Comparison of ENCODE assay signal across 14 cellular contexts in genomic region chr11:111310088-111310487, GRCh38. TPM values are rescaled to one million over a fixed set of nuclear protein-coding genes. Genes with fewer than 3 reads are reported as not detected.
DNase-seq lines count a peak whose midpoint lies in the region; ATAC-seq and TF ChIP-seq lines count a peak whose summit lies in the region.
"Had no signal": no experiment of that assay in that cellular context is flagged by ENCODE, and none has a peak within 500 bp of the region (broad histone marks: within the 10 kb centered on the region; RNA-seq: fewer than 3 reads in every experiment).

No MANE protein-coding gene starts in this region.

- no peak for DNase-seq in Caco-2
- DNase-seq in NCI-H1694 (lab: John Stamatoyannopoulos, UW), result peak; percentile 42
- peak; percentile 99 for DNase-seq in NCI-H526 (lab: John Stamatoyannopoulos, UW)
- no peak for DNase-seq in foreskin keratinocyte
- DNase-seq in osteocyte (ENCODE audit: extremely low spot score, unreplicated experiment), result no peak
- DNase-seq in mesenchymal stem cell, result no peak
- DNase-seq in KG1 (lab: John Stamatoyannopoulos, UW), result no peak
- DNase-seq: activated CD4-positive, alpha-beta T cell treated with anti-CD3 and anti-CD28 coated beads for 36 hours; anterior cingulate cortex; BE2C; stimulated activated naive CD8-positive, alpha-beta T cell treated with anti-CD3 and anti-CD28 coated beads, Interleukin-15, amount 100 ng/mL, for 72 hours had no signal

- TF ChIP-seq CTCF in Caco-2 (IDR thresholded peaks at IDR 0.05; ENCODE audit: insufficient read depth in 1 of 2, low read depth in 1 of 2, low read length in 1 of 2, severe bottlenecking in 1 of 2, unreplicated experiment in 1 of 2) (no peak), foreskin keratinocyte (conservative IDR thresholded peaks at IDR 0.05) (no peak), osteocyte (IDR thresholded peaks at IDR 0.05) (no peak)

- no peak overlapping the region for H2BK120ac ChIP-seq in mesenchymal stem cell (ENCODE audit: low read depth, low read length)

- no peaks in the 10 kb centered on the region for H3K36me3 ChIP-seq in Caco-2 (ENCODE audit: control insufficient read depth, insufficient read depth, low read length)
- H3K36me3 ChIP-seq in mesenchymal stem cell (ENCODE audit: control insufficient read depth in 1 of 2, insufficient read depth in 2 of 2, low read depth in 1 of 2, low read length in 2 of 2), result no peaks in the 10 kb centered on the region
- H3K36me3 ChIP-seq: BE2C had no signal

- H3K4me3 ChIP-seq in Caco-2 (ENCODE audit: low read depth, low read length), result no peak overlapping the region
- no peak overlapping the region for H3K4me3 ChIP-seq in mesenchymal stem cell (ENCODE audit: insufficient read depth in 1 of 2, low read depth in 1 of 2, low read length in 2 of 2)
- H3K4me3 ChIP-seq: K562 had no signal

- H3K79me1 ChIP-seq in mesenchymal stem cell (replicated peaks; ENCODE audit: low read length, poor library complexity, severe bottlenecking), result no peaks in the 10 kb centered on the region

- no peak overlapping the region for H3K4me2 ChIP-seq in mesenchymal stem cell (ENCODE audit: low read length, poor library complexity, severe bottlenecking)

- no peak overlapping the region for H3K4ac ChIP-seq in mesenchymal stem cell (ENCODE audit: low read depth in 1 of 2, low read length in 2 of 2)

- 62% methylated on average over 3 of the region's 3 CpGs for WGBS in mesenchymal stem cell

- H3K14ac ChIP-seq in mesenchymal stem cell (ENCODE audit: low read length in 2 of 2), result no peak overlapping the region

- no peak overlapping the region for H2BK15ac ChIP-seq in mesenchymal stem cell (ENCODE audit: low read depth, poor library complexity, severe bottlenecking)

- H3K36me3 Mint-ChIP-seq in Caco-2 (ENCODE audit: insufficient read depth, unreplicated experiment), result no peaks in the 10 kb centered on the region
- no peaks in the 10 kb centered on the region for H3K36me3 Mint-ChIP-seq in osteocyte (ENCODE audit: unreplicated experiment)

- H3K27ac Mint-ChIP-seq in Caco-2 (ENCODE audit: unreplicated experiment) (peak overlapping the region; percentile 24), osteocyte (ENCODE audit: unreplicated experiment) (no peak overlapping the region)
- H3K27ac Mint-ChIP-seq: activated CD4-positive, alpha-beta T cell treated with anti-CD3 and anti-CD28 coated beads for 36 hours; stimulated activated naive CD8-positive, alpha-beta T cell treated with anti-CD3 and anti-CD28 coated beads, Interleukin-15, amount 100 ng/mL, for 72 hours had no signal

- no peak overlapping the region for H3K23ac ChIP-seq in mesenchymal stem cell (ENCODE audit: low read length in 2 of 2)

- POLR2A ChIA-PET in Caco-2 (lab: Charles Lee), result no interaction called here

- no peak overlapping the region for H2BK12ac ChIP-seq in mesenchymal stem cell (ENCODE audit: low read length in 2 of 2)

- BruUV-seq in Caco-2 (replicated peaks; lab: Mats Ljungman, UMichigan), result no TSS peak

- H3K9me3 ChIP-seq in Caco-2 (0 out of 2 replicates have a peak, but pooled peaks cover 3% of the 10 kb centered on the region), mesenchymal stem cell (ENCODE audit: control insufficient read depth, low read length) (no peaks in the 10 kb centered on the region)
- H3K9me3 ChIP-seq: BE2C had no signal

- H3K4me3 Mint-ChIP-seq in Caco-2 (ENCODE audit: unreplicated experiment) (no peak overlapping the region), osteocyte (ENCODE audit: unreplicated experiment) (no peak overlapping the region)
- H3K4me3 Mint-ChIP-seq: activated CD4-positive, alpha-beta T cell treated with anti-CD3 and anti-CD28 coated beads for 36 hours; stimulated activated naive CD8-positive, alpha-beta T cell treated with anti-CD3 and anti-CD28 coated beads, Interleukin-15, amount 100 ng/mL, for 72 hours had no signal

- peak; percentile 16 for ATAC-seq in foreskin keratinocyte
- no peak for ATAC-seq in GM21526 (IDR thresholded peaks at IDR 0.05; ENCODE audit: low FRiP score, unreplicated experiment)
- ATAC-seq: activated CD4-positive, alpha-beta T cell treated with anti-CD3 and anti-CD28 coated beads for 36 hours; K562; stimulated activated naive CD8-positive, alpha-beta T cell treated with anti-CD3 and anti-CD28 coated beads, Interleukin-15, amount 100 ng/mL, for 72 hours had no signal

- no peak overlapping the region for H3K9ac ChIP-seq in mesenchymal stem cell (ENCODE audit: low read length)

- H3K27me3 ChIP-seq in Caco-2 (replicated peaks; ENCODE audit: control insufficient read depth, insufficient read depth, low read length) (no peaks in the 10 kb centered on the region), foreskin keratinocyte (peaks cover 39% of the 10 kb centered on the region), mesenchymal stem cell (ENCODE audit: control insufficient read depth in 1 of 2, insufficient read depth in 1 of 2, low read length in 2 of 2) (peaks cover 14 to 33% of the 10 kb centered on the region in 2 experiments)

- CTCF ChIA-PET in Caco-2 (lab: Charles Lee), result interaction anchor here (1.0 to 2.2 kb wide), 3 partner anchors 10 to 50 kb away, joined by 3 to 9 read pairs (median 4); no protein-coding TSS in a partner anchor

- H3K4me1 ChIP-seq in Caco-2 (peaks cover 35% of the 10 kb centered on the region), foreskin keratinocyte (no peaks in the 10 kb centered on the region), mesenchymal stem cell (ENCODE audit: control insufficient read depth, insufficient read depth, low read depth, low read length) (no peaks in the 10 kb centered on the region)
- H3K4me1 ChIP-seq: BE2C had no signal

- H3K27ac ChIP-seq in foreskin keratinocyte, result no peak overlapping the region
- no peak overlapping the region for H3K27ac ChIP-seq in mesenchymal stem cell (ENCODE audit: low read length, poor library complexity, severe bottlenecking)

- no peak overlapping the region for H4K8ac ChIP-seq in mesenchymal stem cell (ENCODE audit: low read length)

- no peak overlapping the region for H3K18ac ChIP-seq in mesenchymal stem cell (ENCODE audit: low read depth in 1 of 2, low read length in 2 of 2)

- no peak overlapping the region for H2BK5ac ChIP-seq in mesenchymal stem cell (ENCODE audit: low read depth, low read length, poor library complexity, severe bottlenecking)

- no peak overlapping the region for H2AFZ ChIP-seq in mesenchymal stem cell (ENCODE audit: low read depth, low read length)

- H3K27me3 Mint-ChIP-seq in Caco-2 (ENCODE audit: insufficient read depth, unreplicated experiment), result no peaks in the 10 kb centered on the region
- H3K27me3 Mint-ChIP-seq in osteocyte (ENCODE audit: unreplicated experiment), result peaks cover 59% of the 10 kb centered on the region

- intact Hi-C loops in Caco-2 (cut with micrococcal nuclease; ENCODE audit: unreplicated experiment), result no loop called here

- H2AK5ac ChIP-seq in mesenchymal stem cell (ENCODE audit: low read length, severe bottlenecking), result no peak overlapping the region

- H3K4me1 Mint-ChIP-seq in Caco-2 (ENCODE audit: low read depth, unreplicated experiment), result peaks cover 30% of the 10 kb centered on the region
- no peaks in the 10 kb centered on the region for H3K4me1 Mint-ChIP-seq in osteocyte (ENCODE audit: unreplicated experiment)
- H3K4me1 Mint-ChIP-seq: activated CD4-positive, alpha-beta T cell treated with anti-CD3 and anti-CD28 coated beads for 36 hours; stimulated activated naive CD8-positive, alpha-beta T cell treated with anti-CD3 and anti-CD28 coated beads, Interleukin-15, amount 100 ng/mL, for 72 hours had no signal

- H4K91ac ChIP-seq in mesenchymal stem cell (ENCODE audit: low read length), result no peak overlapping the region

- peaks cover 12% of the 10 kb centered on the region for H3K9me3 Mint-ChIP-seq in Caco-2 (ENCODE audit: unreplicated experiment)
- peaks cover 3% of the 10 kb centered on the region for H3K9me3 Mint-ChIP-seq in osteocyte (ENCODE audit: unreplicated experiment)
- H3K9me3 Mint-ChIP-seq: stimulated activated naive CD8-positive, alpha-beta T cell treated with anti-CD3 and anti-CD28 coated beads, Interleukin-15, amount 100 ng/mL, for 72 hours had no signal

RNA-seq across cellular contexts. Expression of gene POU2AF3, which starts 11.7 kb away (rescaled TPM):
- total RNA-seq in Caco-2 (2022), result 7.0 and 8.6 TPM in 2 replicates
- not detected in 2 replicates for total RNA-seq in foreskin keratinocyte
- polyA plus RNA-seq in foreskin keratinocyte, result not detected in 2 replicates
- total RNA-seq in osteocyte, result not detected in 2 replicates
- 0.04 TPM for polyA plus RNA-seq in mesenchymal stem cell (2013, experiment 1 of 2)
- not detected for polyA plus RNA-seq in mesenchymal stem cell (2013, experiment 2 of 2)
- total RNA-seq: activated CD4-positive, alpha-beta T cell treated with anti-CD3 and anti-CD28 coated beads for 36 hours; dermis microvascular lymphatic vessel endothelial cell; K562 had no signal
- polyA plus RNA-seq: K562 had no signal

Comparison
In these comparisons a context has a peak if more than half of its experiments do, and no peak if none do; other contexts are left out.
1. DNase-seq: peak in NCI-H1694 (single experiment) and NCI-H526 (2 of 2); none in Caco-2 (0 of 2), foreskin keratinocyte (0 of 2), osteocyte (single experiment), mesenchymal stem cell (single experiment) and KG1 (single experiment).